In the genomic region with DNA sequence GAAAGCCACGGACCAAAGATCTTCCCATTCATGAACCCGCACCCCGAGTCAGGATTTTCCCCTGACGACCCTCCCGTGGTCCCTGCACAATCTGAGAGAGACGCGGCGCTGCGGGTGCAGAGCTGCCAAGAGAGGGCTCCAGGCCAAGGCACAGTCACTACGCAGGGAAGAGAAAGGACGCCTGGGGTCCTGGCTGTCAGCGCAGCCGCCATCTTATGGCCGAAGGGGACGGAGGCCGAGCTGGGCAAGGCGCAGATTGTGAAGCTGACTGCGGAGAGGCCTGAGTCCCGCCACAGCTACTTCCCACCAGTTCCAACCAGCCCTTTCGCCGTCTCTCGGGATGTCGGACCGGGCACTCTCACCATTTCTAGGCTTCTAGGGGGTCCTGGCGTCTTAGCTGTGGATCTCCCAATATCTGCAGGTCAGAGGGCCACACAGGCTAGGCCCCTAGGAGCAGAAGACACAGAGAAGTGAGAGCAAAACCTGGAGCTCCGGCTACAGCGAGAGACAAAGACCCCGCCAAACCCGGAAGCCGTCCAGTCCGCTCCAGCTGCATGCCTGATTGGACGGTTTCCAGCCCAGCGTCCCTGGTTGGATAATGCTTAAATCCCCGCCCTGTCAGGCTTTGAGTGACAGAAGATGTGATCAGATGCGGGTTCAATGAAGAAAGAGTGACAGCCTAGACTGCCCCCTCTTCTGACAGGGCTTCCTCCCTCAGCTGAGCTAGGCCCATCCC, we compare ENCODE assay signal across 8 cellular contexts. TPM values are rescaled to one million over a fixed set of nuclear protein-coding genes. Genes with fewer than 3 reads are reported as not detected.
A peak's percentile ranks its signal among the peaks of the same experiment; 100 is the strongest.
DNase-seq lines count a peak whose midpoint lies in the region; ATAC-seq and TF ChIP-seq lines count a peak whose summit lies in the region.

A gene (minus strand): TSS at position 515 of the 736 bp plus-strand sequence. CDS start 150 bp downstream, at position 365.

- TF ChIP-seq CTCF in left lung (IDR thresholded peaks at IDR 0.05): no peak

- peak within 1 kb of the TSS; percentile 76 to 87 (median 78) for H3K4me2 ChIP-seq in BLaER1 treated with 17β-estradiol and CSF1 and Interleukin-3, amounts not matched to agents 10 nM and 100 nM

- intact Hi-C loops in left lung (cut with DNase I): no loop called here

- ATAC-seq in GM19328 (IDR thresholded peaks at IDR 0.05; ENCODE audit: unreplicated experiment) (peak; percentile 97), HG03469 (IDR thresholded peaks at IDR 0.05; ENCODE audit: unreplicated experiment) (peak; percentile 91), left lung (peak; percentile 96)

- H3K27me3 ChIP-seq in BLaER1 treated with 17β-estradiol and CSF1 and Interleukin-3, amounts not matched to agents 10 nM and 100 nM: no peaks in the 10 kb centered on the region
- H3K27me3 ChIP-seq in left lung: no peaks in the 10 kb centered on the region

- peak within 1 kb of the TSS; percentile 84 to 98 (median 96) for H3K27ac ChIP-seq in BLaER1 treated with 17β-estradiol and CSF1 and Interleukin-3, amounts not matched to agents 10 nM and 100 nM
- H3K27ac ChIP-seq in left lung: peak within 1 kb of the TSS; percentile 88 to 91

- peaks cover 34 to 40% (median 38%) of the 10 kb centered on the region in 11 experiments for H3K36me3 ChIP-seq in BLaER1 treated with 17β-estradiol and CSF1 and Interleukin-3, amounts not matched to agents 10 nM and 100 nM
- H3K36me3 ChIP-seq in left lung: peaks cover 0 to 23% of the 10 kb centered on the region in 2 donors

- H3K9ac ChIP-seq in BLaER1 treated with 17β-estradiol and CSF1 and Interleukin-3, amounts not matched to agents 10 nM and 100 nM: peak within 1 kb of the TSS; percentile 87 to 98 (median 97)

- H3K4me1 ChIP-seq in BLaER1 treated with 17β-estradiol and CSF1 and Interleukin-3, amounts not matched to agents 10 nM and 100 nM: peaks cover 4 to 13% (median 9%) of the 10 kb centered on the region in 10 experiments; a peak in 9 of 20 replicates
- peaks cover 9 to 11% of the 10 kb centered on the region in 2 donors for H3K4me1 ChIP-seq in left lung

- H3K9me3 ChIP-seq in BLaER1 treated with 17β-estradiol and CSF1 and Interleukin-3, amounts not matched to agents 10 nM and 100 nM (replicated peaks in 1 of 11): peaks cover 41 to 71% (median 62%) of the 10 kb centered on the region in 11 experiments
- no peaks in the 10 kb centered on the region for H3K9me3 ChIP-seq in left lung

- DNase-seq in NCI-H526 treated with DMSO at 0.1 percent for 48 hours (lab: John Stamatoyannopoulos, UW) (peak; percentile 73), dermis blood vessel endothelial cell (peak; percentile 98), left lung (peak; percentile 93)
- peak; percentile 80 for DNase-seq in activated CD4-positive, alpha-beta T cell treated with anti-CD3 and anti-CD28 coated beads, Interleukin-2, amount 50 U/mL, for 1 hour
- DNase-seq in stimulated activated CD4-positive, alpha-beta T cell treated with anti-CD3 and anti-CD28 coated beads, Interleukin-2, amount 100 ng/mL, for 4 hours (ENCODE audit: low read depth): peak; percentile 81

- peak within 1 kb of the TSS; percentile 70 to 92 (median 82) for H3K4me3 ChIP-seq in BLaER1 treated with 17β-estradiol and CSF1 and Interleukin-3, amounts not matched to agents 10 nM and 100 nM
- H3K4me3 ChIP-seq in left lung: peak within 1 kb of the TSS; percentile 72 to 88

- H4K20me1 ChIP-seq in BLaER1 treated with 17β-estradiol and CSF1 and Interleukin-3, amounts not matched to agents 10 nM and 100 nM: no peaks in the 10 kb centered on the region

RNA-seq across cellular contexts. Expression of the gene that starts here (rescaled TPM):
- total RNA-seq in dermis blood vessel endothelial cell (7.1 and 7.3 TPM in 2 replicates), left lung (10 to 100 TPM in 1 of 2 donors, 1 to 10 TPM in 1; 8.5 to 12.4 TPM)

Comparison
In these comparisons a context has a peak if more than half of its experiments do, and no peak if none do; other contexts are left out.
1. Peak in every context shown above with its lines: DNase-seq, ATAC-seq, H3K4me3 ChIP-seq and H3K27ac ChIP-seq.